In the genomic region with DNA sequence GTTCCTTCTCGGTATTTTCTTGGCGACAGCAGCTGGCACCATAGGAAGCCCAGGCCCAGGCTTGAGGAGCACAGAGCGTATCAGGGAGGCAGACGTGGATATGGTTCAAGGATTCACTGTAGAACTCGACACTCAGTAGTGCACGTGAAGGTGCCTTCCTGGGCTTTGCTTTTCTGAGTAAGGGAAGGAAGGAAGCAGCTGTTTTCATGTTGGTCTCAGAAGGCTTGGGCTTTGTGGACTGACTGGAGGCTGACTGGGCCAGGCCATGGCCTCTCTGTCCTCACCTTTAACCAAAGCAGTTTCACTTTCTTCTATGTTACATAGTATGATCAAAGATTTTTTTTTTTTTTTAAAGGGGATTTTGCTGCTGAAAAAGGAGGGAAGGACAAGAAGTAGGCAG, we compare ENCODE assay signal across 15 cellular contexts. TPM values are rescaled to one million over a fixed set of nuclear protein-coding genes. Genes with fewer than 3 reads are reported as not detected.
DNase-seq lines count a peak whose midpoint lies in the region; ATAC-seq and TF ChIP-seq lines count a peak whose summit lies in the region.
"Had no signal": no experiment of that assay in that cellular context is flagged by ENCODE, and none has a peak within 500 bp of the region (broad histone marks: within the 10 kb centered on the region; RNA-seq: fewer than 3 reads in every experiment).

No MANE protein-coding gene starts in this region.

- H3K9me3 ChIP-seq in T-helper 17 cell (ENCODE audit: control insufficient read depth, low read length, poor library complexity, severe bottlenecking), result no peaks in the 10 kb centered on the region
- H3K9me3 ChIP-seq in naive thymus-derived CD4-positive, alpha-beta T cell (ENCODE audit: control insufficient read depth in 2 of 3, low read length in 3 of 3), result no peaks in the 10 kb centered on the region

- H3K27me3 Mint-ChIP-seq in T-helper 17 cell (no peaks in the 10 kb centered on the region), Calu3 (ENCODE audit: unreplicated experiment) (no peaks in the 10 kb centered on the region)
- H3K27me3 Mint-ChIP-seq in naive thymus-derived CD4-positive, alpha-beta T cell, result no peaks in the 10 kb centered on the region

- peaks cover 6% of the 10 kb centered on the region for H3K4me1 Mint-ChIP-seq in T-helper 17 cell
- H3K4me1 Mint-ChIP-seq in naive thymus-derived CD4-positive, alpha-beta T cell, result peaks cover 9 to 16% (median 12%) of the 10 kb centered on the region in 7 donors
- H3K4me1 Mint-ChIP-seq in Calu3 (ENCODE audit: low read depth, unreplicated experiment), result no peaks in the 10 kb centered on the region

- no peak overlapping the region for H3K27ac ChIP-seq in naive thymus-derived CD4-positive, alpha-beta T cell (ENCODE audit: low read depth, low read length)

- H3K9me3 Mint-ChIP-seq in naive thymus-derived CD4-positive, alpha-beta T cell, result no peaks in the 10 kb centered on the region
- H3K9me3 Mint-ChIP-seq in Calu3 (ENCODE audit: low read depth, unreplicated experiment), result no peaks in the 10 kb centered on the region

- no peak overlapping the region for H3K4me3 ChIP-seq in naive thymus-derived CD4-positive, alpha-beta T cell (ENCODE audit: low read length)
- H3K4me3 ChIP-seq: dorsolateral prefrontal cortex had no signal

- H3K36me3 Mint-ChIP-seq in T-helper 17 cell (ENCODE audit: low read depth), result peaks cover 2% of the 10 kb centered on the region
- peaks cover 8 to 40% (median 32%) of the 10 kb centered on the region in 5 donors for H3K36me3 Mint-ChIP-seq in naive thymus-derived CD4-positive, alpha-beta T cell
- peaks cover 42% of the 10 kb centered on the region for H3K36me3 Mint-ChIP-seq in Calu3 (ENCODE audit: insufficient read depth, unreplicated experiment)

- H3K4me1 ChIP-seq in naive thymus-derived CD4-positive, alpha-beta T cell (ENCODE audit: control insufficient read depth in 2 of 2, insufficient read depth in 2 of 2, low read length in 2 of 2), result no peaks in the 10 kb centered on the region

- DNase-seq in T-helper 17 cell (no peak), H4 (ENCODE audit: low spot score) (no peak), Calu3 (no peak)
- no peak for DNase-seq in naive thymus-derived CD4-positive, alpha-beta T cell
- DNase-seq in stimulated activated naive CD4-positive, alpha-beta T cell (lab: John Stamatoyannopoulos, UW), result no peak
- DNase-seq: dorsolateral prefrontal cortex, GDM1, NCI-H1105, Right ventricle myocardium superior, small intestine, substantia nigra had no signal

- no peak overlapping the region for H3K4me3 Mint-ChIP-seq in T-helper 17 cell
- H3K4me3 Mint-ChIP-seq in naive thymus-derived CD4-positive, alpha-beta T cell, result peak overlapping the region in 1 of 10 donors; percentile 26
- no peak overlapping the region for H3K4me3 Mint-ChIP-seq in Calu3 (ENCODE audit: low read depth, unreplicated experiment)

- no TSS peak for BruUV-seq in Calu3 (replicated peaks; lab: Mats Ljungman, UMichigan)

- TF ChIP-seq CTCF in Calu3 (IDR thresholded peaks at IDR 0.05; ENCODE audit: unreplicated experiment), result no peak

- no peaks in the 10 kb centered on the region for H3K27me3 ChIP-seq in naive thymus-derived CD4-positive, alpha-beta T cell (ENCODE audit: control insufficient read depth in 2 of 2, insufficient read depth in 2 of 2, low read length in 2 of 2)
- H3K27me3 ChIP-seq: dorsolateral prefrontal cortex had no signal

- POLR2A ChIA-PET in naive thymus-derived CD4-positive, alpha-beta T cell (lab: Charles Lee), result no interaction called here

- CTCF ChIA-PET in naive thymus-derived CD4-positive, alpha-beta T cell (lab: Charles Lee), result no interaction called here
- CTCF ChIA-PET in Calu3 (lab: Charles Lee), result no interaction called here

- H3K27ac Mint-ChIP-seq in T-helper 17 cell, result peak overlapping the region; percentile 93
- peak overlapping the region in 8 of 9 donors; percentile 19 to 75 (median 42) for H3K27ac Mint-ChIP-seq in naive thymus-derived CD4-positive, alpha-beta T cell
- H3K27ac Mint-ChIP-seq in Calu3 (ENCODE audit: unreplicated experiment), result no peak overlapping the region

- intact Hi-C loops in naive thymus-derived CD4-positive, alpha-beta T cell (cut with micrococcal nuclease), result no loop called here
- intact Hi-C loops in Calu3 (cut with micrococcal nuclease; ENCODE audit: unreplicated experiment), result no loop called here

- H3K36me3 ChIP-seq in naive thymus-derived CD4-positive, alpha-beta T cell (ENCODE audit: control insufficient read depth in 2 of 3, insufficient read depth in 3 of 3, low read length in 3 of 3), result peaks cover 13 to 69% (median 20%) of the 10 kb centered on the region in 3 experiments

- ATAC-seq in GM18517 (IDR thresholded peaks at IDR 0.05; ENCODE audit: unreplicated experiment) (peak; percentile 47), GM21576 (IDR thresholded peaks at IDR 0.05; ENCODE audit: unreplicated experiment) (peak; percentile 55), T-helper 17 cell (no peak), HG03469 (IDR thresholded peaks at IDR 0.05; ENCODE audit: unreplicated experiment) (no peak)
- no peak for ATAC-seq in naive thymus-derived CD4-positive, alpha-beta T cell

RNA-seq across cellular contexts. Expression of a gene that starts 6.9 kb away (rescaled TPM):
- total RNA-seq in T-helper 17 cell, result under 1 TPM; 0.73 to 0.85 TPM
- 1 to 10 TPM in 4 of 5 experiments, under 1 TPM in 1; 0.35 to 3.8 (median 1.3) TPM for total RNA-seq in naive thymus-derived CD4-positive, alpha-beta T cell
- polyA plus RNA-seq in naive thymus-derived CD4-positive, alpha-beta T cell, result under 1 TPM; 0.67 to 0.69 TPM
- total RNA-seq in H4 (2014; rRNA removed; shearing (Covaris generic)), result not detected in 2 replicates
- total RNA-seq in Calu3 (2022), result 0.85 and 2.1 TPM in 2 replicates
- total RNA-seq: Right ventricle myocardium superior had no signal
- polyA plus RNA-seq: keratinocyte had no signal

RNA-seq across cellular contexts. Expression of a gene that starts 21.2 kb away (rescaled TPM):
- total RNA-seq in T-helper 17 cell (10 to 100 TPM; 87.0 to 88.0 TPM), Calu3 (2022) (94.8 and 96.8 TPM in 2 replicates)
- 10 to 100 TPM; 63.9 to 98.9 (median 71.0) TPM for total RNA-seq in naive thymus-derived CD4-positive, alpha-beta T cell
- polyA plus RNA-seq in naive thymus-derived CD4-positive, alpha-beta T cell, result 100 to 1,000 TPM; 129 to 131 TPM
- 176 and 203 TPM in 2 replicates for total RNA-seq in H4 (2014; rRNA removed; shearing (Covaris generic))

RNA-seq across cellular contexts. Expression of a gene that starts 51.4 kb away (rescaled TPM):
- total RNA-seq in T-helper 17 cell (10 to 100 TPM; 56.8 to 63.7 TPM), Calu3 (2022) (34.2 and 34.3 TPM in 2 replicates)
- 10 to 100 TPM; 52.9 to 88.8 (median 71.6) TPM for total RNA-seq in naive thymus-derived CD4-positive, alpha-beta T cell
- 10 to 100 TPM; 12.9 to 26.8 TPM for polyA plus RNA-seq in naive thymus-derived CD4-positive, alpha-beta T cell
- 6.4 and 9.7 TPM in 2 replicates for total RNA-seq in H4 (2014; rRNA removed; shearing (Covaris generic))

Comparison
In these comparisons a context has a peak if more than half of its experiments do, and no peak if none do; other contexts are left out.
1. ATAC-seq: peak in GM18517 (single experiment) and GM21576 (single experiment); none in T-helper 17 cell (single experiment), naive thymus-derived CD4-positive, alpha-beta T cell (single experiment) and HG03469 (single experiment).